In genomic region chr17:8161289-8162231, GRCh38 we compare ENCODE assay signal across 2 cellular contexts.
TF ChIP-seq lines count a peak whose summit lies in the region.

No MANE protein-coding gene starts in this region.

TF ChIP-seq in H1, 55 proteins besides CTCF, POLR2A, EP300 and RAD21:
- no peak for TF ChIP-seq BCL11A (IDR thresholded peaks at IDR 0.05; ENCODE audit: low read depth in 2 of 2, low read length in 2 of 2)
- TF ChIP-seq POLR2AphosphoS5 (IDR thresholded peaks at IDR 0.05; ENCODE audit: low read depth, low read length), result peak; percentile 13; the same call in 1 of the 2 replicates

TF ChIP-seq in HEK293T, 16 proteins besides CTCF, POLR2A, EP300 and RAD21:
- TF ChIP-seq ARNT (IDR thresholded peaks at IDR 0.05) (no peak), L3MBTL2 (conservative IDR thresholded peaks at IDR 0.05) (no peak), TARDBP (IDR thresholded peaks at IDR 0.05) (no peak), SP1 (IDR thresholded peaks at IDR 0.05) (no peak), CTBP1 (IDR thresholded peaks at IDR 0.05; ENCODE audit: borderline replicate concordance) (no peak), FOXK2 (IDR thresholded peaks at IDR 0.05) (no peak), FOXM1 (IDR thresholded peaks at IDR 0.05; ENCODE audit: borderline replicate concordance) (no peak), NFRKB (IDR thresholded peaks at IDR 0.05) (no peak), FOXA1 (IDR thresholded peaks at IDR 0.05) (no peak), ELF4 (IDR thresholded peaks at IDR 0.05) (no peak), BHLHE40 (IDR thresholded peaks at IDR 0.05; ENCODE audit: borderline replicate concordance) (no peak), ZNF384 (IDR thresholded peaks at IDR 0.05) (no peak)
